Comparison of ENCODE assay signal across 8 cellular contexts in genomic region chr19:48810151-48810550, GRCh38. TPM values are rescaled to one million over a fixed set of nuclear protein-coding genes. Genes with fewer than 3 reads are reported as not detected.
A peak's percentile ranks its signal among the peaks of the same experiment; 100 is the strongest.
DNase-seq lines count a peak whose midpoint lies in the region; ATAC-seq, FAIRE-seq and TF ChIP-seq lines count a peak whose summit lies in the region.

No MANE protein-coding gene starts in this region.

- H3K27me3 Mint-ChIP-seq in progenitor cell of endocrine pancreas: no peaks in the 10 kb centered on the region

- peak overlapping the region; percentile 56 to 73 (median 62) for H3K4me3 ChIP-seq in endothelial cell of umbilical vein (replicated peaks in 1 of 3; ENCODE audit: insufficient read depth in 1 of 3, low read depth in 1 of 3, low read length in 3 of 3)

- intact Hi-C loops in endothelial cell of umbilical vein (cut with micrococcal nuclease): loop anchor here (2.0 kb wide), 1 partner anchor 63 kb away; the partner anchor contains the start of gene PPP1R15A

- peak overlapping the region; percentile 78 for H3K4me3 Mint-ChIP-seq in progenitor cell of endocrine pancreas (ENCODE audit: low read depth)

- no peaks in the 10 kb centered on the region for H4K20me1 ChIP-seq in endothelial cell of umbilical vein (replicated peaks; ENCODE audit: control insufficient read depth, extremely low read depth, insufficient read depth, low read length)

- dilution Hi-C loops in endothelial cell of umbilical vein (cut with MboI; ENCODE audit: extremely low pct_ligation_motif_present, low sequenced_read_pairs): no loop called here

- TF ChIP-seq CTCF in GM10248 (IDR thresholded peaks at IDR 0.05; ENCODE audit: control extremely low read depth, extremely low read depth, low read depth, missing control alignments) (no peak), endothelial cell of umbilical vein (IDR thresholded peaks at IDR 0.05; ENCODE audit: extremely low read depth in 1 of 2, insufficient read depth in 1 of 2, low read depth in 1 of 2, low read length in 2 of 2) (no peak), progenitor cell of endocrine pancreas (IDR thresholded peaks at IDR 0.05; ENCODE audit: unreplicated experiment) (no peak)

- peaks cover 13% of the 10 kb centered on the region for H3K4me1 ChIP-seq in endothelial cell of umbilical vein (ENCODE audit: control insufficient read depth, extremely low read depth, insufficient read depth, low read length)

- no peak for ATAC-seq in HG03159 (IDR thresholded peaks at IDR 0.05; ENCODE audit: unreplicated experiment)

- H3K36me3 Mint-ChIP-seq in progenitor cell of endocrine pancreas (ENCODE audit: insufficient read depth): no peaks in the 10 kb centered on the region

- H3K27ac Mint-ChIP-seq in progenitor cell of endocrine pancreas: peak overlapping the region; percentile 41

- peaks cover 39% of the 10 kb centered on the region for H3K4me1 Mint-ChIP-seq in progenitor cell of endocrine pancreas (ENCODE audit: low read depth)

- no peaks in the 10 kb centered on the region for H3K9me3 ChIP-seq in endothelial cell of umbilical vein (replicated peaks; ENCODE audit: control insufficient read depth, insufficient read depth, low read length)

- POLR2A ChIA-PET in GM10248 (lab: Yijun Ruan, JAX) (interaction anchor here (0.7 to 1.2 kb wide), 2 partner anchors 44 to 63 kb away, joined by 3 to 4 read pairs; no protein-coding TSS in a partner anchor), endothelial cell of umbilical vein (lab: Charles Lee) (no interaction called here)

- no peaks in the 10 kb centered on the region for H3K36me3 ChIP-seq in endothelial cell of umbilical vein (ENCODE audit: control insufficient read depth in 2 of 2, extremely low read depth in 1 of 2, insufficient read depth in 2 of 2, low read length in 2 of 2)

- FAIRE-seq in endothelial cell of umbilical vein (lab: Jason Lieb, UNC) (peak; percentile 74), HTR-8/SVneo (lab: Jason Lieb, UNC) (no peak)

- no TSS peak for BruUV-seq in endothelial cell of umbilical vein (replicated peaks; lab: Mats Ljungman, UMichigan)

- no peaks in the 10 kb centered on the region for H3K9me3 Mint-ChIP-seq in progenitor cell of endocrine pancreas (ENCODE audit: low read depth)

- no peak overlapping the region for H3K27ac ChIP-seq in endothelial cell of umbilical vein (ENCODE audit: insufficient read depth, low read depth, low read length)

- no peaks in the 10 kb centered on the region for H3K79me2 ChIP-seq in endothelial cell of umbilical vein (ENCODE audit: control insufficient read depth, insufficient read depth, low read length)

- peak overlapping the region; percentile 52 for H3K9ac ChIP-seq in endothelial cell of umbilical vein (replicated peaks; ENCODE audit: extremely low read depth, insufficient read depth, low read length)

- CTCF ChIA-PET in GM10248 (lab: Yijun Ruan, JAX) (interaction anchor here (1.4 to 8.4 kb wide), 7 partner anchors 14 to 288 kb away, joined by 3 to 54 read pairs (median 6); no protein-coding TSS in a partner anchor), endothelial cell of umbilical vein (lab: Charles Lee) (interaction anchor here (1.9 to 3.1 kb wide), 4 partner anchors 15 to 160 kb away, joined by 8 to 21 read pairs (median 10); partner anchors contain the start of gene HSD17B14)

- H3K9me1 ChIP-seq in endothelial cell of umbilical vein (replicated peaks; ENCODE audit: control insufficient read depth, extremely low read depth, insufficient read depth, low read length): no peaks in the 10 kb centered on the region

- no peak for TF ChIP-seq POLR2A in endothelial cell of umbilical vein (IDR thresholded peaks at IDR 0.05; ENCODE audit: low read depth, low read length)

- no peaks in the 10 kb centered on the region for H3K27me3 ChIP-seq in endothelial cell of umbilical vein (ENCODE audit: control insufficient read depth in 2 of 2, insufficient read depth in 2 of 2, low read length in 2 of 2)

- peak overlapping the region; percentile 55 for H3K4me2 ChIP-seq in endothelial cell of umbilical vein (ENCODE audit: insufficient read depth, low read length)

- H2AFZ ChIP-seq in endothelial cell of umbilical vein (ENCODE audit: low read depth, low read length): peak overlapping the region; percentile 75

- DNase-seq in GM10248 (ENCODE audit: extremely low spot score): peak; percentile 22
- DNase-seq in OCI-M1 (lab: John Stamatoyannopoulos, UW): peak; percentile 46
- DNase-seq in endothelial cell of umbilical vein (ENCODE audit: low read depth, low spot score): peak; percentile 13
- no peak for DNase-seq in progenitor cell of endocrine pancreas (ENCODE audit: low spot score, unreplicated experiment)
- DNase-seq in EL: no peak
- DNase-seq in NCI-H510A (lab: John Stamatoyannopoulos, UW): no peak
- no peak for DNase-seq in HTR-8/SVneo (ENCODE audit: insufficient read length, low spot score)

TF ChIP-seq in endothelial cell of umbilical vein, 7 proteins besides CTCF, POLR2A, EP300 and RAD21:
- TF ChIP-seq MYC (IDR thresholded peaks at IDR 0.05; ENCODE audit: low read depth, low read length) (no peak), EZH2 (IDR thresholded peaks at IDR 0.05; ENCODE audit: borderline replicate concordance, low read depth, low read length, severe bottlenecking) (no peak), POLR2AphosphoS5 (IDR thresholded peaks at IDR 0.05; ENCODE audit: insufficient read depth, low read depth, low read length) (no peak), FOS (IDR thresholded peaks at IDR 0.05; ENCODE audit: borderline replicate concordance, insufficient read depth, low read length) (no peak), JUN (IDR thresholded peaks at IDR 0.05; ENCODE audit: borderline replicate concordance, insufficient read depth, insufficient read length, low read depth) (no peak), GATA2 (IDR thresholded peaks at IDR 0.05; ENCODE audit: insufficient read depth, insufficient read length, low read depth, low read length) (no peak)
- TF ChIP-seq, protein P1, sequence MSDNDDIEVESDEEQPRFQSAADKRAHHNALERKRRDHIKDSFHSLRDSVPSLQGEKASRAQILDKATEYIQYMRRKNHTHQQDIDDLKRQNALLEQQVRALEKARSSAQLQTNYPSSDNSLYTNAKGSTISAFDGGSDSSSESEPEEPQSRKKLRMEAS (IDR thresholded peaks at IDR 0.05; ENCODE audit: insufficient read depth, insufficient read length): no peak

RNA-seq across cellular contexts. Expression of gene BCAT2, which starts 0.7 kb away (rescaled TPM):
- total RNA-seq in endothelial cell of umbilical vein: 53.9 and 62.5 TPM in 2 replicates
- polyA plus RNA-seq in endothelial cell of umbilical vein: 62.0 and 74.7 TPM in 2 replicates
- polyA plus RNA-seq in endothelial cell of umbilical vein (2011; cell fraction: cytosol; rRNA removed): 43.5 and 53.8 TPM in 2 replicates
- polyA plus RNA-seq in endothelial cell of umbilical vein (2011; cell fraction: nucleus; rRNA removed): 81.1 and 103 TPM in 2 replicates
- 50.2 and 59.0 TPM in 2 replicates for polyA plus RNA-seq in endothelial cell of umbilical vein (2012)
- polyA minus RNA-seq in endothelial cell of umbilical vein: 28.4 and 49.8 TPM in 2 replicates
- polyA minus RNA-seq in endothelial cell of umbilical vein (2011; cell fraction: cytosol; rRNA and poly(A)+ RNA removed): 41.7 TPM
- polyA minus RNA-seq in endothelial cell of umbilical vein (2011; cell fraction: nucleus; rRNA and poly(A)+ RNA removed): 27.3 and 44.2 TPM in 2 replicates
- total RNA-seq in progenitor cell of endocrine pancreas: 61.0 and 70.0 TPM in 2 replicates

RNA-seq across cellular contexts. Expression of gene HSD17B14, which starts 26.1 kb away (rescaled TPM):
- total RNA-seq in endothelial cell of umbilical vein (20.9 and 21.5 TPM in 2 replicates), progenitor cell of endocrine pancreas (20.5 and 22.1 TPM in 2 replicates)
- polyA plus RNA-seq in endothelial cell of umbilical vein: 44.5 and 46.3 TPM in 2 replicates
- 15.0 and 24.3 TPM in 2 replicates for polyA plus RNA-seq in endothelial cell of umbilical vein (2011; cell fraction: cytosol; rRNA removed)
- polyA plus RNA-seq in endothelial cell of umbilical vein (2011; cell fraction: nucleus; rRNA removed): 39.2 and 43.9 TPM in 2 replicates
- 17.7 and 28.1 TPM in 2 replicates for polyA plus RNA-seq in endothelial cell of umbilical vein (2012)
- polyA minus RNA-seq in endothelial cell of umbilical vein: 9.4 and 9.6 TPM in 2 replicates
- not detected for polyA minus RNA-seq in endothelial cell of umbilical vein (2011; cell fraction: cytosol; rRNA and poly(A)+ RNA removed)
- 8.8 and 18.9 TPM in 2 replicates for polyA minus RNA-seq in endothelial cell of umbilical vein (2011; cell fraction: nucleus; rRNA and poly(A)+ RNA removed)

RNA-seq across cellular contexts. Expression of gene FGF21, which starts 54.8 kb away (rescaled TPM):
- total RNA-seq in endothelial cell of umbilical vein (not detected in 2 replicates), progenitor cell of endocrine pancreas (not detected in 2 replicates)
- not detected in 2 replicates for polyA plus RNA-seq in endothelial cell of umbilical vein
- polyA plus RNA-seq in endothelial cell of umbilical vein (2011; cell fraction: cytosol; rRNA removed): not detected in 2 replicates
- polyA plus RNA-seq in endothelial cell of umbilical vein (2011; cell fraction: nucleus; rRNA removed): not detected in 2 replicates
- not detected in 2 replicates for polyA plus RNA-seq in endothelial cell of umbilical vein (2012)
- polyA minus RNA-seq in endothelial cell of umbilical vein: not detected in 2 replicates
- 1.1 TPM for polyA minus RNA-seq in endothelial cell of umbilical vein (2011; cell fraction: cytosol; rRNA and poly(A)+ RNA removed)
- polyA minus RNA-seq in endothelial cell of umbilical vein (2011; cell fraction: nucleus; rRNA and poly(A)+ RNA removed): not detected in 2 replicates

RNA-seq across cellular contexts. Expression of gene FUT1, which starts 57.7 kb away (rescaled TPM):
- total RNA-seq in endothelial cell of umbilical vein: 4.8 and 5.2 TPM in 2 replicates
- 1.9 and 2.6 TPM in 2 replicates for polyA plus RNA-seq in endothelial cell of umbilical vein
- polyA plus RNA-seq in endothelial cell of umbilical vein (2011; cell fraction: cytosol; rRNA removed): 1.3 and 1.7 TPM in 2 replicates
- 1.5 and 1.8 TPM in 2 replicates for polyA plus RNA-seq in endothelial cell of umbilical vein (2011; cell fraction: nucleus; rRNA removed)
- 1.3 and 1.5 TPM in 2 replicates for polyA plus RNA-seq in endothelial cell of umbilical vein (2012)
- polyA minus RNA-seq in endothelial cell of umbilical vein: 2.8 and 3.4 TPM in 2 replicates
- polyA minus RNA-seq in endothelial cell of umbilical vein (2011; cell fraction: cytosol; rRNA and poly(A)+ RNA removed): 2.6 TPM
- polyA minus RNA-seq in endothelial cell of umbilical vein (2011; cell fraction: nucleus; rRNA and poly(A)+ RNA removed): 1.0 and 1.3 TPM in 2 replicates
- total RNA-seq in progenitor cell of endocrine pancreas: 5.4 and 6.9 TPM in 2 replicates

RNA-seq across cellular contexts. Expression of gene PLEKHA4, which starts 58.3 kb away (rescaled TPM):
- total RNA-seq in endothelial cell of umbilical vein (4.9 and 10.1 TPM in 2 replicates), progenitor cell of endocrine pancreas (8.5 and 11.7 TPM in 2 replicates)
- polyA plus RNA-seq in endothelial cell of umbilical vein: 3.9 and 4.5 TPM in 2 replicates
- polyA plus RNA-seq in endothelial cell of umbilical vein (2011; cell fraction: cytosol; rRNA removed): 2.2 and 3.6 TPM in 2 replicates
- polyA plus RNA-seq in endothelial cell of umbilical vein (2011; cell fraction: nucleus; rRNA removed): 5.3 and 6.6 TPM in 2 replicates
- 3.1 and 6.5 TPM in 2 replicates for polyA plus RNA-seq in endothelial cell of umbilical vein (2012)
- 4.5 and 4.6 TPM in 2 replicates for polyA minus RNA-seq in endothelial cell of umbilical vein
- not detected for polyA minus RNA-seq in endothelial cell of umbilical vein (2011; cell fraction: cytosol; rRNA and poly(A)+ RNA removed)
- 2.7 and 2.9 TPM in 2 replicates for polyA minus RNA-seq in endothelial cell of umbilical vein (2011; cell fraction: nucleus; rRNA and poly(A)+ RNA removed)

Comparison
In these comparisons a context has a peak if more than half of its experiments do, and no peak if none do; other contexts are left out.
1. DNase-seq: peak in GM10248 (single experiment), OCI-M1 (single experiment) and endothelial cell of umbilical vein (single experiment); none in progenitor cell of endocrine pancreas (single experiment), EL (single experiment), NCI-H510A (single experiment) and HTR-8/SVneo (single experiment).